In the genomic region with DNA sequence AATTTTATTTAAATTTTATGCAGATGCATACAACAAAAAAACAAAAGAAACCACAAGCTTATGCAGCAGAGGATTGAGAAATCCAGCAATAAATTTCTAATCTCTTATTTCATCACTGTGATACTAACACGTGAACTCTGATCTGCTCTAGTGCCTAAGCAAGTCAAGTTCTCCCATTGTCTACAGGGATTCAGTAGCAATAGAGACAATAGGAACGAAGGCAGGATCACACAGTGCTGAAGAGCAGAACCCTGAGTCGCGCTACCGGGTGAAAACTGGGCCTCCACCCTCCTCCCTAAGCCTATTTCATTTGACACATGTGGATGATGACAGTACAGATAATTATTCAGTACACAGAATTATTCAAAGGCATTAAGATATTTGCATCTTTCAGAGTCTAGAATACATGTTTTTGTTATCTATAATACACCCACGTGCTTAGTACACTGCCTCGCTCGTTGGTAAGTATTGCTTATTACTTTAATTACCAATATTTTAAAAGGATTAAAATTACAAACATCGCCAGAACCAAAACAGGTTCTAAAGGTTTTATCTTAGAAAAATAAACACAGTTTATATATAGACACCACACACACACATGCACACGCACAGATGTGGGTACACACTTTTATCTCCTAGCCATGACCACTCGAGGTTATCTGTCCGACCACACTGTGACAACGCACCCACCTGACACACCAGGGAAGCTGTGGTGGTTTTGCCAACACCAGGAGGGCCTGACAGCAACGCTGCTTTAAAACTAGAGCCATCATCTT, we compare ENCODE assay signal across 3 cellular contexts.
TF ChIP-seq lines count a peak whose summit lies in the region.

No MANE protein-coding gene starts in this region.

TF ChIP-seq in liver, 16 proteins besides CTCF, POLR2A, EP300 and RAD21:
- no peak for TF ChIP-seq FOXA2 (IDR thresholded peaks at IDR 0.05)
- TF ChIP-seq EGR1 (IDR thresholded peaks at IDR 0.05; ENCODE audit: low read depth in 2 of 2), result no peak
- TF ChIP-seq MAX (IDR thresholded peaks at IDR 0.05), result no peak
- TF ChIP-seq HNF4A (conservative IDR thresholded peaks at IDR 0.05), result peak; percentile 25 to 26
- TF ChIP-seq JUND (IDR thresholded peaks at IDR 0.05), result no peak

TF ChIP-seq in HepG2, 621 proteins besides CTCF, POLR2A, EP300 and RAD21:
- TF ChIP-seq KLF16 (CRISPR knock-in tag; IDR thresholded peaks at IDR 0.05), result no peak
- no peak for TF ChIP-seq HOXA3 (CRISPR knock-in tag; IDR thresholded peaks at IDR 0.05)
- no peak for TF ChIP-seq ZKSCAN1 (IDR thresholded peaks at IDR 0.05; ENCODE audit: low read length)
- no peak for TF ChIP-seq HMGXB3 (CRISPR knock-in tag; IDR thresholded peaks at IDR 0.05; ENCODE audit: borderline replicate concordance)
TF ChIP-seq in HepG2: peak in this region for 0.

TF ChIP-seq in K562, 482 proteins besides CTCF, POLR2A, EP300 and RAD21 (continues in another document):
- TF ChIP-seq BCOR (IDR thresholded peaks at IDR 0.05), result no peak
- TF ChIP-seq SP1 (CRISPR knock-in tag; IDR thresholded peaks at IDR 0.05), result peak; percentile 17; the same call in 1 of the 2 replicates
- peak; percentile 67 for TF ChIP-seq NCOR1 (IDR thresholded peaks at IDR 0.05)
- TF ChIP-seq, protein P1, sequence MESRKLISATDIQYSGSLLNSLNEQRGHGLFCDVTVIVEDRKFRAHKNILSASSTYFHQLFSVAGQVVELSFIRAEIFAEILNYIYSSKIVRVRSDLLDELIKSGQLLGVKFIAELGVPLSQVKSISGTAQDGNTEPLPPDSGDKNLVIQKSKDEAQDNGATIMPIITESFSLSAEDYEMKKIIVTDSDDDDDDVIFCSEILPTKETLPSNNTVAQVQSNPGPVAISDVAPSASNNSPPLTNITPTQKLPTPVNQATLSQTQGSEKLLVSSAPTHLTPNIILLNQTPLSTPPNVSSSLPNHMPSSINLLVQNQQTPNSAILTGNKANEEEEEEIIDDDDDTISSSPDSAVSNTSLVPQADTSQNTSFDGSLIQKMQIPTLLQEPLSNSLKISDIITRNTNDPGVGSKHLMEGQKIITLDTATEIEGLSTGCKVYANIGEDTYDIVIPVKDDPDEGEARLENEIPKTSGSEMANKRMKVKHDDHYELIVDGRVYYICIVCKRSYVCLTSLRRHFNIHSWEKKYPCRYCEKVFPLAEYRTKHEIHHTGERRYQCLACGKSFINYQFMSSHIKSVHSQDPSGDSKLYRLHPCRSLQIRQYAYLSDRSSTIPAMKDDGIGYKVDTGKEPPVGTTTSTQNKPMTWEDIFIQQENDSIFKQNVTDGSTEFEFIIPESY (CRISPR knock-in tag; IDR thresholded peaks at IDR 0.05), result no peak
- no peak for TF ChIP-seq RFX5 (IDR thresholded peaks at IDR 0.05; ENCODE audit: low read depth, low read length)
- TF ChIP-seq TCF15 (CRISPR knock-in tag; IDR thresholded peaks at IDR 0.05), result no peak
- no peak for TF ChIP-seq SMAD1 (IDR thresholded peaks at IDR 0.05; ENCODE audit: low read depth, low read length, partially characterized antibody)
- no peak for TF ChIP-seq MXD1 (CRISPR knock-in tag; IDR thresholded peaks at IDR 0.05; ENCODE audit: borderline replicate concordance, poor library complexity, severe bottlenecking)
- no peak for TF ChIP-seq SP2 (IDR thresholded peaks at IDR 0.05; ENCODE audit: extremely low read depth, low read depth, low read length, poor library complexity, severe bottlenecking)
- no peak for TF ChIP-seq SRSF3 (IDR thresholded peaks at IDR 0.05; ENCODE audit: insufficient read depth, low read length)
- no peak for TF ChIP-seq RHOXF2B (CRISPR knock-in tag; conservative IDR thresholded peaks at IDR 0.05)
- no peak for TF ChIP-seq E2F3 (CRISPR knock-in tag; IDR thresholded peaks at IDR 0.05)
- TF ChIP-seq, protein P2, sequence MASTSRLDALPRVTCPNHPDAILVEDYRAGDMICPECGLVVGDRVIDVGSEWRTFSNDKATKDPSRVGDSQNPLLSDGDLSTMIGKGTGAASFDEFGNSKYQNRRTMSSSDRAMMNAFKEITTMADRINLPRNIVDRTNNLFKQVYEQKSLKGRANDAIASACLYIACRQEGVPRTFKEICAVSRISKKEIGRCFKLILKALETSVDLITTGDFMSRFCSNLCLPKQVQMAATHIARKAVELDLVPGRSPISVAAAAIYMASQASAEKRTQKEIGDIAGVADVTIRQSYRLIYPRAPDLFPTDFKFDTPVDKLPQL (IDR thresholded peaks at IDR 0.05; ENCODE audit: extremely low read depth, insufficient read length), result no peak
- TF ChIP-seq CREM (IDR thresholded peaks at IDR 0.05; ENCODE audit: low read depth), result peak; percentile 48; the same call in 1 of the 2 replicates
- TF ChIP-seq ZNF395 (CRISPR knock-in tag; IDR thresholded peaks at IDR 0.05), result no peak
- TF ChIP-seq, protein P3, sequence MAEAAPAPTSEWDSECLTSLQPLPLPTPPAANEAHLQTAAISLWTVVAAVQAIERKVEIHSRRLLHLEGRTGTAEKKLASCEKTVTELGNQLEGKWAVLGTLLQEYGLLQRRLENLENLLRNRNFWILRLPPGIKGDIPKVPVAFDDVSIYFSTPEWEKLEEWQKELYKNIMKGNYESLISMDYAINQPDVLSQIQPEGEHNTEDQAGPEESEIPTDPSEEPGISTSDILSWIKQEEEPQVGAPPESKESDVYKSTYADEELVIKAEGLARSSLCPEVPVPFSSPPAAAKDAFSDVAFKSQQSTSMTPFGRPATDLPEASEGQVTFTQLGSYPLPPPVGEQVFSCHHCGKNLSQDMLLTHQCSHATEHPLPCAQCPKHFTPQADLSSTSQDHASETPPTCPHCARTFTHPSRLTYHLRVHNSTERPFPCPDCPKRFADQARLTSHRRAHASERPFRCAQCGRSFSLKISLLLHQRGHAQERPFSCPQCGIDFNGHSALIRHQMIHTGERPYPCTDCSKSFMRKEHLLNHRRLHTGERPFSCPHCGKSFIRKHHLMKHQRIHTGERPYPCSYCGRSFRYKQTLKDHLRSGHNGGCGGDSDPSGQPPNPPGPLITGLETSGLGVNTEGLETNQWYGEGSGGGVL (CRISPR knock-in tag; IDR thresholded peaks at IDR 0.05), result no peak
- TF ChIP-seq ZC3H8 (IDR thresholded peaks at IDR 0.05), result no peak
- TF ChIP-seq ARNT (IDR thresholded peaks at IDR 0.05), result no peak
- TF ChIP-seq ZKSCAN8 (CRISPR knock-in tag; IDR thresholded peaks at IDR 0.05), result no peak
- TF ChIP-seq CREB1 (IDR thresholded peaks at IDR 0.05), result 0 out of 2 replicates have a peak, but pooled peaks have one; percentile 15
- TF ChIP-seq CREB1 (CRISPR knock-in tag; IDR thresholded peaks at IDR 0.05), result no peak
- no peak for TF ChIP-seq BACH1 (tag; IDR thresholded peaks at IDR 0.05)
- TF ChIP-seq, protein P4, sequence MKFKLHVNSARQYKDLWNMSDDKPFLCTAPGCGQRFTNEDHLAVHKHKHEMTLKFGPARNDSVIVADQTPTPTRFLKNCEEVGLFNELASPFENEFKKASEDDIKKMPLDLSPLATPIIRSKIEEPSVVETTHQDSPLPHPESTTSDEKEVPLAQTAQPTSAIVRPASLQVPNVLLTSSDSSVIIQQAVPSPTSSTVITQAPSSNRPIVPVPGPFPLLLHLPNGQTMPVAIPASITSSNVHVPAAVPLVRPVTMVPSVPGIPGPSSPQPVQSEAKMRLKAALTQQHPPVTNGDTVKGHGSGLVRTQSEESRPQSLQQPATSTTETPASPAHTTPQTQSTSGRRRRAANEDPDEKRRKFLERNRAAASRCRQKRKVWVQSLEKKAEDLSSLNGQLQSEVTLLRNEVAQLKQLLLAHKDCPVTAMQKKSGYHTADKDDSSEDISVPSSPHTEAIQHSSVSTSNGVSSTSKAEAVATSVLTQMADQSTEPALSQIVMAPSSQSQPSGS (CRISPR knock-in tag; IDR thresholded peaks at IDR 0.05), result no peak
- TF ChIP-seq PTRF (tag; IDR thresholded peaks at IDR 0.05), result no peak
- no peak for TF ChIP-seq ZNF551 (CRISPR knock-in tag; IDR thresholded peaks at IDR 0.05)
- TF ChIP-seq ZNF12 (CRISPR knock-in tag; IDR thresholded peaks at IDR 0.05), result no peak
- TF ChIP-seq XRCC4 (IDR thresholded peaks at IDR 0.05; ENCODE audit: extremely low read depth, insufficient read depth, insufficient read length), result no peak
- no peak for TF ChIP-seq SMARCC2 (IDR thresholded peaks at IDR 0.05; ENCODE audit: low read depth)
- no peak for TF ChIP-seq ZNF280A (IDR thresholded peaks at IDR 0.05; ENCODE audit: low read depth, partially characterized antibody)
- TF ChIP-seq GATA2 (CRISPR knock-in tag; IDR thresholded peaks at IDR 0.05), result peak; percentile 46; the same call in 1 of the 2 replicates
- no peak for TF ChIP-seq ZNF232 (CRISPR knock-in tag; IDR thresholded peaks at IDR 0.05)
- no peak for TF ChIP-seq ZNF384 (IDR thresholded peaks at IDR 0.05; ENCODE audit: low read depth, low read length)
- TF ChIP-seq PHB (CRISPR knock-in tag; IDR thresholded peaks at IDR 0.05), result no peak
- no peak for TF ChIP-seq CBFB (CRISPR knock-in tag; IDR thresholded peaks at IDR 0.05)
- TF ChIP-seq USF2 (CRISPR knock-in tag; IDR thresholded peaks at IDR 0.05), result no peak
- TF ChIP-seq CBX3 (IDR thresholded peaks at IDR 0.05; ENCODE audit: borderline replicate concordance in 1 of 2, low read length in 2 of 2), result no peak
- no peak for TF ChIP-seq DACH1 (IDR thresholded peaks at IDR 0.05; ENCODE audit: partially characterized antibody)
- TF ChIP-seq PML (IDR thresholded peaks at IDR 0.05; ENCODE audit: low read length), result peak; percentile 53
- no peak for TF ChIP-seq TFAM (CRISPR knock-in tag; conservative IDR thresholded peaks at IDR 0.05)
- no peak for TF ChIP-seq SMARCA5 (IDR thresholded peaks at IDR 0.05)
- no peak for TF ChIP-seq COPS2 (conservative IDR thresholded peaks at IDR 0.05)
- no peak for TF ChIP-seq EHMT2 (IDR thresholded peaks at IDR 0.05)
- TF ChIP-seq NFYB (IDR thresholded peaks at IDR 0.05; ENCODE audit: extremely low read depth, insufficient read length), result no peak
- TF ChIP-seq ZNF507 (tag; conservative IDR thresholded peaks at IDR 0.05), result no peak
- TF ChIP-seq KDM1A (IDR thresholded peaks at IDR 0.05), result peak in 1 of 2 experiments; percentile 58; a peak in 1 of 4 replicates
- TF ChIP-seq CBFA2T2 (conservative IDR thresholded peaks at IDR 0.05), result peak; percentile 77
- TF ChIP-seq ZNF143 (CRISPR knock-in tag; IDR thresholded peaks at IDR 0.05), result no peak
- no peak for TF ChIP-seq ZNF717 (CRISPR knock-in tag; IDR thresholded peaks at IDR 0.05)
